Comparison of ENCODE assay signal across 11 cellular contexts in the genomic region with DNA sequence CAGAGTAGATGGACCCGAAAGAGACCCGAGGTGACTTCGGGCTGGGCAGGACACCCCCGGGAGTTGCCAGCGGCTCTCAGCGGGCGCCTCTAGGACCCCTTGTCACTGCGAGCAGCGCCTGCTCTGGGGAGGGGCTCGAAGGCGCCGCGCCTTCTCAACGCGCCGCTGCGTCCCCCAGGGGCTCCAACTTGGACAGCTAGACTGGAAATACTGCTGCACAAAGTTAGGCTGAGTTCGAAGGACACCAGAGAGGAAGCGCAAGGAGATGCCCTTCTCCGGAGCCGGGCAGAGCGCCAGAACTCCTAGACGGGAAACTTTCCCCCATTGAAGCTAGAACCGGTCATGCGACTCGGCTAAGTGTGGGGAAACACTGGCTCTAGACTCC. TPM values are rescaled to one million over a fixed set of nuclear protein-coding genes. Genes with fewer than 3 reads are reported as not detected.
DNase-seq lines count a peak whose midpoint lies in the region; ATAC-seq, FAIRE-seq and TF ChIP-seq lines count a peak whose summit lies in the region.
"Had no signal": no experiment of that assay in that cellular context is flagged by ENCODE, and none has a peak within 500 bp of the region (broad histone marks: within the 10 kb centered on the region; RNA-seq: fewer than 3 reads in every experiment).

No MANE protein-coding gene starts in this region.

- H3K27me3 ChIP-seq in endodermal cell (ENCODE audit: control insufficient read depth, insufficient read depth, low read length, poor library complexity, severe bottlenecking) = peaks cover 58% of the 10 kb centered on the region
- H3K27me3 ChIP-seq: BLaER1 treated with 17β-estradiol and CSF1 and Interleukin-3, amounts not matched to agents 10 nM and 100 nM had no signal

- H3K9me3 Mint-ChIP-seq in endodermal cell = no peaks in the 10 kb centered on the region

- H3K36me3 ChIP-seq in endodermal cell (ENCODE audit: control insufficient read depth, insufficient read depth, low read length) (no peaks in the 10 kb centered on the region), mesodermal cell (ENCODE audit: control insufficient read depth, insufficient read depth, low read length) (no peaks in the 10 kb centered on the region)
- H3K36me3 ChIP-seq: BLaER1 treated with 17β-estradiol and CSF1 and Interleukin-3, amounts not matched to agents 10 nM and 100 nM had no signal

- ATAC-seq in Right ventricle myocardium superior (ENCODE audit: poor library complexity) (no peak), left cardiac atrium (no peak), GM21576 (IDR thresholded peaks at IDR 0.05; ENCODE audit: unreplicated experiment) (no peak)
- ATAC-seq: activated CD4-positive, CD25-positive, alpha-beta regulatory T cell treated with anti-CD3 and anti-CD28 coated beads, Interleukin-2, amount 50 U/mL, for 24 hours had no signal

- H3K36me3 Mint-ChIP-seq in endodermal cell (ENCODE audit: low read depth) = no peaks in the 10 kb centered on the region

- peak overlapping the region; percentile 58 for H3K4me3 Mint-ChIP-seq in endodermal cell

- 15 to 25% methylated on average over 16 to 26 of the region's 26 CpGs for WGBS in endodermal cell (ENCODE audit: insufficient coverage in 1 of 2, insufficient read length in 1 of 2), 2 experiments
- 15 to 16% methylated on average over 26 of the region's 26 CpGs for WGBS in mesodermal cell (ENCODE audit: insufficient coverage in 2 of 2), 2 experiments

- peaks cover 60% of the 10 kb centered on the region for H3K27me3 Mint-ChIP-seq in endodermal cell (ENCODE audit: insufficient read depth)

- H3K27ac Mint-ChIP-seq in endodermal cell = no peak overlapping the region

- peaks cover 5% of the 10 kb centered on the region for H3K4me1 Mint-ChIP-seq in endodermal cell

- TF ChIP-seq CTCF in endodermal cell (conservative IDR thresholded peaks at IDR 0.05) = no peak

- H3K4me1 ChIP-seq in endodermal cell (ENCODE audit: control insufficient read depth, insufficient read depth, low read length) (no peaks in the 10 kb centered on the region), mesodermal cell (ENCODE audit: control insufficient read depth, insufficient read depth, low read length, poor library complexity, severe bottlenecking) (no peaks in the 10 kb centered on the region)

- H3K4me3 ChIP-seq in endodermal cell (ENCODE audit: low read length) (peak overlapping the region; percentile 77), mesodermal cell (ENCODE audit: extremely low read depth, insufficient read depth, low read length, poor library complexity, severe bottlenecking) (peak overlapping the region; percentile 38)
- H3K4me3 ChIP-seq: BLaER1 treated with 17β-estradiol and CSF1 and Interleukin-3, amounts not matched to agents 10 nM and 100 nM had no signal

- intact Hi-C loops in Right ventricle myocardium superior (cut with DNase I) (no loop called here), left cardiac atrium (cut with DNase I) (no loop called here)

- H3K9ac ChIP-seq in endodermal cell (ENCODE audit: extremely low read depth, low read length, poor library complexity, severe bottlenecking) = no peak overlapping the region
- H3K9ac ChIP-seq: BLaER1 treated with 17β-estradiol and CSF1 and Interleukin-3, amounts not matched to agents 10 nM and 100 nM had no signal

- DNase-seq in Right ventricle myocardium superior (peak; percentile 36), left cardiac atrium (no peak), endodermal cell (no peak), urothelium cell line (ENCODE audit: low spot score) (peak; percentile 23), T-helper 9 cell (no peak)
- no peak for DNase-seq in NK-92 treated with Interleukin-12 subunit alpha and Interleukin-12 subunit beta, amount 100 ng/mL, for 24 hours (lab: John Stamatoyannopoulos, UW)

- H3K9me3 ChIP-seq in endodermal cell (ENCODE audit: control insufficient read depth, low read length) = no peaks in the 10 kb centered on the region
- H3K9me3 ChIP-seq in mesodermal cell (ENCODE audit: control insufficient read depth, low read length) = no peaks in the 10 kb centered on the region

- no peak for FAIRE-seq in urothelium cell line (lab: Jason Lieb, UNC)
- FAIRE-seq: colon had no signal

- H3K27ac ChIP-seq in endodermal cell (ENCODE audit: low read depth, low read length) (no peak overlapping the region), mesodermal cell (ENCODE audit: low read depth, low read length, severe bottlenecking) (no peak overlapping the region)
- H3K27ac ChIP-seq: BLaER1 treated with 17β-estradiol and CSF1 and Interleukin-3, amounts not matched to agents 10 nM and 100 nM had no signal

RNA-seq across cellular contexts. Expression of a gene that starts 0.5 kb away (rescaled TPM):
- total RNA-seq in Right ventricle myocardium superior (not detected), left cardiac atrium (not detected), endodermal cell (not detected)
- 0.36 TPM for polyA plus RNA-seq in endodermal cell (2013, experiment 1 of 2)
- polyA plus RNA-seq in endodermal cell (2013, experiment 2 of 2) = 0.58 TPM
- polyA plus RNA-seq in mesodermal cell (2013, experiment 1 of 2) = 3.9 TPM
- polyA plus RNA-seq in mesodermal cell (2013, experiment 2 of 2) = 2.1 TPM

Comparison
In these comparisons a context has a peak if more than half of its experiments do, and no peak if none do; other contexts are left out.
1. DNase-seq: peak in Right ventricle myocardium superior (single experiment) and urothelium cell line (single experiment); none in left cardiac atrium (single experiment), endodermal cell (single experiment), T-helper 9 cell (single experiment) and NK-92 treated with Interleukin-12 subunit alpha and Interleukin-12 subunit beta, amount 100 ng/mL, for 24 hours (single experiment).